8 cellular contexts compared by ENCODE assay signal in genomic region chr5:923473-923873, GRCh38. TPM values are rescaled to one million over a fixed set of nuclear protein-coding genes. Genes with fewer than 3 reads are reported as not detected.
DNase-seq lines count a peak whose midpoint lies in the region; ATAC-seq and TF ChIP-seq lines count a peak whose summit lies in the region.

No MANE protein-coding gene starts in this region.

- no peaks in the 10 kb centered on the region for H3K36me3 ChIP-seq in breast epithelium

- peaks cover 26% of the 10 kb centered on the region for H3K27me3 Mint-ChIP-seq in WTC11 (ENCODE audit: low read depth)

- H3K4me3 Mint-ChIP-seq in WTC11 = no peak overlapping the region

- no peak overlapping the region for H3K4me3 ChIP-seq in breast epithelium

- no peak for TF ChIP-seq POLR2A in breast epithelium (IDR thresholded peaks at IDR 0.05)

- peaks cover 11% of the 10 kb centered on the region for H3K36me3 Mint-ChIP-seq in WTC11

- ATAC-seq in HG02938 (IDR thresholded peaks at IDR 0.05; ENCODE audit: unreplicated experiment) (peak; percentile 62), WTC11 (peak; percentile 89), GM21367 (IDR thresholded peaks at IDR 0.05; ENCODE audit: unreplicated experiment) (no peak)

- peaks cover 0 to 4% of the 10 kb centered on the region in 2 donors for H3K4me1 ChIP-seq in breast epithelium

- POLR2A ChIA-PET in WTC11 (lab: Charles Lee) = no interaction called here

- intact Hi-C loops in breast epithelium (cut with DNase I; ENCODE audit: low total_unique reads) = loop anchor here (10.0 kb wide), 1 partner anchor 231 kb away; no protein-coding TSS in a partner anchor

- no peaks in the 10 kb centered on the region for H3K9me3 ChIP-seq in breast epithelium

- no peak overlapping the region for H3K27ac Mint-ChIP-seq in WTC11

- no peak overlapping the region for H3K27ac ChIP-seq in breast epithelium

- H3K4me1 Mint-ChIP-seq in WTC11 = peaks cover 5% of the 10 kb centered on the region; the same call in 1 of the 2 replicates

- TF ChIP-seq CTCF in GM12873 (IDR thresholded peaks at IDR 0.05; ENCODE audit: insufficient read depth, low read depth, low read length, missing control alignments) (peak; percentile 94), WTC11 (IDR thresholded peaks at IDR 0.05) (peak; percentile 75), breast epithelium (IDR thresholded peaks at IDR 0.05) (peak; percentile 57 to 85 (median 82))

- CTCF ChIA-PET in WTC11 (lab: Charles Lee) = interaction anchor here (0.6 to 2.3 kb wide), 29 partner anchors 8 to 722 kb away, joined by 3 to 35 read pairs (median 5); partner anchors contain the start of genes BRD9 and TRIP13

- peaks cover 0 to 10% of the 10 kb centered on the region in 2 donors for H3K27me3 ChIP-seq in breast epithelium

- H3K9me3 Mint-ChIP-seq in WTC11 = no peaks in the 10 kb centered on the region

- DNase-seq in NCI-H2196 (lab: John Stamatoyannopoulos, UW; ENCODE audit: unreplicated experiment) (peak; percentile 82), WTC11 (ENCODE audit: low spot score) (peak; percentile 90), breast epithelium (ENCODE audit: low spot score in 2 of 2) (peak; percentile 53 to 78), kidney glomerular epithelial cell (lab: John Stamatoyannopoulos, UW) (peak; percentile 23)
- DNase-seq in stimulated activated CD4-positive, alpha-beta T cell treated with anti-CD3 and anti-CD28 coated beads, Interleukin-4, amount 100 ng/mL, for 24 hours = peak; percentile 75

TF ChIP-seq in WTC11, 78 proteins besides CTCF, POLR2A, EP300 and RAD21:
- TF ChIP-seq MXD4 (CRISPR knock-in tag; IDR thresholded peaks at IDR 0.05; ENCODE audit: borderline replicate concordance) (no peak), FOXP4 (CRISPR knock-in tag; IDR thresholded peaks at IDR 0.05) (no peak), ARID4B (CRISPR knock-in tag; IDR thresholded peaks at IDR 0.05; ENCODE audit: borderline replicate concordance) (no peak), ATF3 (CRISPR knock-in tag; conservative IDR thresholded peaks at IDR 0.05) (no peak), NR3C1 (CRISPR knock-in tag; conservative IDR thresholded peaks at IDR 0.05; ENCODE audit: low read depth) (no peak), SP1 (CRISPR knock-in tag; conservative IDR thresholded peaks at IDR 0.05) (peak; percentile 44; the same call in 1 of the 2 replicates), ZNF423 (CRISPR knock-in tag; IDR thresholded peaks at IDR 0.05) (no peak), MAX (CRISPR knock-in tag; IDR thresholded peaks at IDR 0.05) (no peak)

RNA-seq across cellular contexts. Expression of gene TRIP13, which starts 30.8 kb away (rescaled TPM):
- total RNA-seq in WTC11 (2021) (31.4 to 35.0 TPM (median 33.7 TPM) in 3 replicates), breast epithelium (1 to 10 TPM in 2 of 3 donors, under 1 TPM in 1; 0.96 to 2.3 (median 1.5) TPM)

RNA-seq across cellular contexts. Expression of gene BRD9, which starts 30.9 kb away (rescaled TPM):
- total RNA-seq in WTC11 (2021) = 50.5 to 55.6 TPM (median 50.9 TPM) in 3 replicates
- 10 to 100 TPM; 33.3 to 44.6 (median 36.1) TPM for total RNA-seq in breast epithelium

Comparison
In these comparisons a context has a peak if more than half of its experiments do, and no peak if none do; other contexts are left out.
1. DNase-seq: peak in every context shown above with its lines; median percentile 90 in WTC11; 82 in NCI-H2196; 75 in stimulated activated CD4-positive, alpha-beta T cell treated with anti-CD3 and anti-CD28 coated beads, Interleukin-4, amount 100 ng/mL, for 24 hours; 66 in breast epithelium; 23 in kidney glomerular epithelial cell.